ENCODE assay signal across 8 cellular contexts in genomic region chr13:111115051-111115840, GRCh38. TPM values are rescaled to one million over a fixed set of nuclear protein-coding genes. Genes with fewer than 3 reads are reported as not detected.
DNase-seq lines count a peak whose midpoint lies in the region; ATAC-seq, FAIRE-seq and TF ChIP-seq lines count a peak whose summit lies in the region.

TSS of gene ARHGEF7 (plus strand) at chr13:111115310. CDS start at chr13:111115527, 217 bp downstream.

- H3K36me3 Mint-ChIP-seq in activated CD8-positive, alpha-beta memory T cell treated with anti-CD3 and anti-CD28 coated beads, Interleukin-2, amount 10 ng/mL, durations not matched to agents 7 days and 5 days, result no peaks in the 10 kb centered on the region

- peak; percentile 48 for ATAC-seq in activated CD8-positive, alpha-beta memory T cell treated with anti-CD3 and anti-CD28 coated beads, Interleukin-2, amount 10 ng/mL, durations not matched to agents 7 days and 5 days
- ATAC-seq in HepG2, result peak; percentile 51
- no peak for ATAC-seq in GM21619 (IDR thresholded peaks at IDR 0.05; ENCODE audit: unreplicated experiment)

- no peaks in the 10 kb centered on the region for H3K9me3 ChIP-seq in HepG2 (ENCODE audit: low read length)
- H3K9me3 ChIP-seq in stomach smooth muscle (ENCODE audit: control insufficient read depth in 2 of 2, low read length in 2 of 2), result peaks cover 0 to 2% of the 10 kb centered on the region in 2 donors

- H3K27ac Mint-ChIP-seq in activated CD8-positive, alpha-beta memory T cell treated with anti-CD3 and anti-CD28 coated beads, Interleukin-2, amount 10 ng/mL, durations not matched to agents 7 days and 5 days, result no peak within 1 kb of the TSS

- peaks cover 5% of the 10 kb centered on the region for H3K4me1 ChIP-seq in HepG2 (ENCODE audit: insufficient read depth, low read length)
- H3K4me1 ChIP-seq in stomach smooth muscle (ENCODE audit: control insufficient read depth, insufficient read depth, low read length), result peaks cover 4% of the 10 kb centered on the region

- CTCF ChIA-PET in activated CD8-positive, alpha-beta memory T cell treated with anti-CD3 and anti-CD28 coated beads, Interleukin-2, amount 10 ng/mL, durations not matched to agents 7 days and 5 days (lab: Charles Lee), result no interaction called here
- CTCF ChIA-PET in HepG2 (lab: Yijun Ruan, JAX; ENCODE audit: low intra/inter-chr PET ratio, low total read pairs), result no interaction called here

- 0% methylated on average over 5 of the region's 121 CpGs for WGBS in HepG2 (ENCODE audit: low lambda C conversion rate)

- BruUV-seq in HepG2 (replicated peaks; lab: Mats Ljungman, UMichigan), result no TSS peak

- H3K4me3 ChIP-seq in choroid plexus epithelial cell (ENCODE audit: low read depth, low read length) (peak within 1 kb of the TSS; percentile 47), HepG2 (replicated peaks in 1 of 3; ENCODE audit: insufficient read depth in 1 of 3, low read depth in 2 of 3, low read length in 3 of 3) (peak within 1 kb of the TSS; percentile 46 to 69 (median 61); a peak in 5 of 6 replicates), stomach smooth muscle (ENCODE audit: low read length in 2 of 2) (peak within 1 kb of the TSS; percentile 65 to 79)

- H2AFZ ChIP-seq in HepG2 (ENCODE audit: low read length), result no peak within 1 kb of the TSS

- H3K79me2 ChIP-seq in HepG2 (ENCODE audit: insufficient read depth, low read length), result no peaks in the 10 kb centered on the region

- H3K9ac ChIP-seq in HepG2 (ENCODE audit: insufficient read depth, low read depth, low read length), result no peak within 1 kb of the TSS
- H3K9ac ChIP-seq in stomach smooth muscle (ENCODE audit: low read length in 2 of 2), result peak within 1 kb of the TSS; percentile 47 to 53

- no peaks in the 10 kb centered on the region for H3K9me3 Mint-ChIP-seq in activated CD8-positive, alpha-beta memory T cell treated with anti-CD3 and anti-CD28 coated beads, Interleukin-2, amount 10 ng/mL, durations not matched to agents 7 days and 5 days (ENCODE audit: low read depth)

- no peak for TF ChIP-seq POLR2A in HepG2 (IDR thresholded peaks at IDR 0.05; ENCODE audit: insufficient read depth in 1 of 2, low read depth in 2 of 2, low read length in 2 of 2)

- peaks cover 12% of the 10 kb centered on the region for H3K4me1 Mint-ChIP-seq in activated CD8-positive, alpha-beta memory T cell treated with anti-CD3 and anti-CD28 coated beads, Interleukin-2, amount 10 ng/mL, durations not matched to agents 7 days and 5 days

- intact Hi-C loops in HepG2 (cut with micrococcal nuclease; ENCODE audit: unreplicated experiment), result no loop called here

- no peak for FAIRE-seq in HepG2 (lab: Jason Lieb, UNC)

- in situ Hi-C loops in HepG2 (cut with HindIII; ENCODE audit: extremely low pct_ligation_motif_present, low pct_unique_long_range_greater_than_20kb), result no loop called here

- peak within 1 kb of the TSS; percentile 79 for H3K4me2 ChIP-seq in HepG2 (ENCODE audit: low read depth, low read length)

- H3K27me3 Mint-ChIP-seq in activated CD8-positive, alpha-beta memory T cell treated with anti-CD3 and anti-CD28 coated beads, Interleukin-2, amount 10 ng/mL, durations not matched to agents 7 days and 5 days, result peaks cover 84% of the 10 kb centered on the region

- POLR2A ChIA-PET in HepG2 (lab: Yijun Ruan, JAX), result no interaction called here

- peak within 1 kb of the TSS; percentile 79 for H3K4me3 Mint-ChIP-seq in activated CD8-positive, alpha-beta memory T cell treated with anti-CD3 and anti-CD28 coated beads, Interleukin-2, amount 10 ng/mL, durations not matched to agents 7 days and 5 days

- TF ChIP-seq CTCF in choroid plexus epithelial cell (conservative IDR thresholded peaks at IDR 0.05; ENCODE audit: low read depth, low read length), result no peak
- TF ChIP-seq CTCF in HepG2 (CRISPR knock-in tag; IDR thresholded peaks at IDR 0.05), result no peak

- H3K27ac ChIP-seq in HepG2 (ENCODE audit: extremely low read length, insufficient read depth, low read length), result no peak within 1 kb of the TSS
- peak within 1 kb of the TSS; percentile 46 for H3K27ac ChIP-seq in stomach smooth muscle (ENCODE audit: low read length)

- no peak for TF ChIP-seq EP300 in HepG2 (IDR thresholded peaks at IDR 0.05; ENCODE audit: low read depth in 2 of 2, low read length in 2 of 2)
- no peak for TF ChIP-seq EP300 in HepG2 (CRISPR knock-in tag; IDR thresholded peaks at IDR 0.05; ENCODE audit: borderline replicate concordance)

- H3K36me3 ChIP-seq in HepG2 (replicated peaks in 1 of 2; ENCODE audit: control insufficient read depth in 1 of 2, insufficient read depth in 2 of 2, low read length in 2 of 2) (no peaks in the 10 kb centered on the region), stomach smooth muscle (ENCODE audit: control insufficient read depth in 2 of 2, insufficient read depth in 2 of 2, low read length in 2 of 2) (no peaks in the 10 kb centered on the region)

- no peaks in the 10 kb centered on the region for H4K20me1 ChIP-seq in HepG2 (ENCODE audit: insufficient read depth, low read length)

- no peak for DNase-seq in activated CD8-positive, alpha-beta memory T cell treated with anti-CD3 and anti-CD28 coated beads, Interleukin-2, amount 10 ng/mL, durations not matched to agents 7 days and 5 days
- no peak for DNase-seq in activated CD8-positive, alpha-beta memory T cell treated with anti-CD3 and anti-CD28 coated beads, Interleukin-2, amount 50 U/mL, for 48 hours
- DNase-seq in NCI-H69 (lab: John Stamatoyannopoulos, UW), result peak; percentile 74
- no peak for DNase-seq in choroid plexus epithelial cell (ENCODE audit: low read depth)
- DNase-seq in HepG2 (ENCODE audit: low spot score), result no peak
- DNase-seq in amniotic stem cell (lab: John Stamatoyannopoulos, UW), result no peak

- H3K27me3 ChIP-seq in HepG2 (ENCODE audit: control insufficient read depth in 1 of 2, insufficient read depth in 2 of 2, low read length in 2 of 2) (peaks cover 17 to 72% of the 10 kb centered on the region in 2 experiments), stomach smooth muscle (ENCODE audit: control insufficient read depth in 1 of 2, insufficient read depth in 2 of 2, low read length in 2 of 2) (peaks cover 30 to 32% of the 10 kb centered on the region in 2 donors)

- no peak for TF ChIP-seq RAD21 in HepG2 (CRISPR knock-in tag; IDR thresholded peaks at IDR 0.05)

TF ChIP-seq in HepG2, 621 proteins besides CTCF, POLR2A, EP300 and RAD21:
- TF ChIP-seq SMAD3 (CRISPR knock-in tag; IDR thresholded peaks at IDR 0.05) (no peak), ZNF468 (CRISPR knock-in tag; IDR thresholded peaks at IDR 0.05) (no peak), GATAD1 (CRISPR knock-in tag; IDR thresholded peaks at IDR 0.05) (no peak), TRIM22 (IDR thresholded peaks at IDR 0.05) (no peak), RAD51 (IDR thresholded peaks at IDR 0.05; ENCODE audit: borderline replicate concordance) (no peak), ZNF317 (CRISPR knock-in tag; IDR thresholded peaks at IDR 0.05) (no peak), PRMT3 (CRISPR knock-in tag; IDR thresholded peaks at IDR 0.05; ENCODE audit: borderline replicate concordance, low read depth) (no peak)

RNA-seq across cellular contexts. Expression of gene ARHGEF7, which starts in this region (rescaled TPM):
- total RNA-seq in activated CD8-positive, alpha-beta memory T cell treated with anti-CD3 and anti-CD28 coated beads, Interleukin-2, amount 10 ng/mL, durations not matched to agents 7 days and 5 days, result 10 to 100 TPM; 58.7 to 67.2 TPM
- 15.7 and 16.1 TPM in 2 replicates for total RNA-seq in HepG2 (2016; rRNA removed; fragmentation: Illumina TruSeq; extraction: Trizol)
- 11.5 and 12.3 TPM in 2 replicates for total RNA-seq in HepG2 (2016; cell fraction: cytosol; rRNA removed; fragmentation: Illumina TruSeq; extraction: Trizol; ENCODE audit: low read depth)
- 13.7 and 16.6 TPM in 2 replicates for total RNA-seq in HepG2 (2016; cell fraction: insoluble cytoplasmic fraction; rRNA removed; fragmentation: Illumina TruSeq; extraction: Trizol)
- total RNA-seq in HepG2 (2016; cell fraction: membrane; rRNA removed; fragmentation: Illumina TruSeq; extraction: Trizol), result 9.3 and 9.6 TPM in 2 replicates
- 45.3 and 48.2 TPM in 2 replicates for total RNA-seq in HepG2 (2016; cell fraction: nucleus; rRNA removed; fragmentation: Illumina TruSeq; extraction: Trizol)
- 22.0 and 22.3 TPM in 2 replicates for polyA plus RNA-seq in HepG2 (2011; rRNA removed)
- 9.0 and 10.2 TPM in 2 replicates for polyA plus RNA-seq in HepG2 (2011; cell fraction: cytosol; rRNA removed)
- polyA plus RNA-seq in HepG2 (2011; cell fraction: nucleus; rRNA removed), result 110 and 141 TPM in 2 replicates
- 21.5 and 24.1 TPM in 2 replicates for polyA plus RNA-seq in HepG2 (2012)
- 0.69 and 0.98 TPM in 2 replicates for polyA plus RNA-seq in HepG2 (2016; cell fraction: cytosol; fragmentation: Illumina TruSeq; extraction: Trizol; ENCODE audit: low read depth)
- 13.3 and 17.2 TPM in 2 replicates for polyA plus RNA-seq in HepG2 (2016; cell fraction: insoluble cytoplasmic fraction; fragmentation: Illumina TruSeq; extraction: Trizol; ENCODE audit: low read depth)
- 2.7 and 3.1 TPM in 2 replicates for polyA plus RNA-seq in HepG2 (2016; cell fraction: membrane; fragmentation: Illumina TruSeq; extraction: Trizol; ENCODE audit: low read depth)
- polyA plus RNA-seq in HepG2 (2016; cell fraction: nucleus; fragmentation: Illumina TruSeq; extraction: Trizol; ENCODE audit: insufficient read depth, low read depth), result 47.5 and 52.5 TPM in 2 replicates
- 26.0 and 29.1 TPM in 2 replicates for polyA minus RNA-seq in HepG2 (2011; rRNA and poly(A)+ RNA removed; ENCODE audit: low replicate concordance)
- 9.2 and 12.9 TPM in 2 replicates for polyA minus RNA-seq in HepG2 (2011; cell fraction: cytosol; rRNA and poly(A)+ RNA removed)
- polyA minus RNA-seq in HepG2 (2011; cell fraction: nucleus; rRNA and poly(A)+ RNA removed), result 117 and 128 TPM in 2 replicates
